1 cellular context compared by ENCODE assay signal in genomic region chr18:9913526-9914333, GRCh38.
TF ChIP-seq lines count a peak whose summit lies in the region.

A gene with protein sequence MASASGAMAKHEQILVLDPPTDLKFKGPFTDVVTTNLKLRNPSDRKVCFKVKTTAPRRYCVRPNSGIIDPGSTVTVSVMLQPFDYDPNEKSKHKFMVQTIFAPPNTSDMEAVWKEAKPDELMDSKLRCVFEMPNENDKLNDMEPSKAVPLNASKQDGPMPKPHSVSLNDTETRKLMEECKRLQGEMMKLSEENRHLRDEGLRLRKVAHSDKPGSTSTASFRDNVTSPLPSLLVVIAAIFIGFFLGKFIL (plus strand): TSS chr18:9914016. CDS start chr18:9914257, 241 bp downstream.

TF ChIP-seq in HepG2, 621 proteins besides CTCF, POLR2A, EP300 and RAD21 (continued from another document and continues in another):
- TF ChIP-seq, protein P1, sequence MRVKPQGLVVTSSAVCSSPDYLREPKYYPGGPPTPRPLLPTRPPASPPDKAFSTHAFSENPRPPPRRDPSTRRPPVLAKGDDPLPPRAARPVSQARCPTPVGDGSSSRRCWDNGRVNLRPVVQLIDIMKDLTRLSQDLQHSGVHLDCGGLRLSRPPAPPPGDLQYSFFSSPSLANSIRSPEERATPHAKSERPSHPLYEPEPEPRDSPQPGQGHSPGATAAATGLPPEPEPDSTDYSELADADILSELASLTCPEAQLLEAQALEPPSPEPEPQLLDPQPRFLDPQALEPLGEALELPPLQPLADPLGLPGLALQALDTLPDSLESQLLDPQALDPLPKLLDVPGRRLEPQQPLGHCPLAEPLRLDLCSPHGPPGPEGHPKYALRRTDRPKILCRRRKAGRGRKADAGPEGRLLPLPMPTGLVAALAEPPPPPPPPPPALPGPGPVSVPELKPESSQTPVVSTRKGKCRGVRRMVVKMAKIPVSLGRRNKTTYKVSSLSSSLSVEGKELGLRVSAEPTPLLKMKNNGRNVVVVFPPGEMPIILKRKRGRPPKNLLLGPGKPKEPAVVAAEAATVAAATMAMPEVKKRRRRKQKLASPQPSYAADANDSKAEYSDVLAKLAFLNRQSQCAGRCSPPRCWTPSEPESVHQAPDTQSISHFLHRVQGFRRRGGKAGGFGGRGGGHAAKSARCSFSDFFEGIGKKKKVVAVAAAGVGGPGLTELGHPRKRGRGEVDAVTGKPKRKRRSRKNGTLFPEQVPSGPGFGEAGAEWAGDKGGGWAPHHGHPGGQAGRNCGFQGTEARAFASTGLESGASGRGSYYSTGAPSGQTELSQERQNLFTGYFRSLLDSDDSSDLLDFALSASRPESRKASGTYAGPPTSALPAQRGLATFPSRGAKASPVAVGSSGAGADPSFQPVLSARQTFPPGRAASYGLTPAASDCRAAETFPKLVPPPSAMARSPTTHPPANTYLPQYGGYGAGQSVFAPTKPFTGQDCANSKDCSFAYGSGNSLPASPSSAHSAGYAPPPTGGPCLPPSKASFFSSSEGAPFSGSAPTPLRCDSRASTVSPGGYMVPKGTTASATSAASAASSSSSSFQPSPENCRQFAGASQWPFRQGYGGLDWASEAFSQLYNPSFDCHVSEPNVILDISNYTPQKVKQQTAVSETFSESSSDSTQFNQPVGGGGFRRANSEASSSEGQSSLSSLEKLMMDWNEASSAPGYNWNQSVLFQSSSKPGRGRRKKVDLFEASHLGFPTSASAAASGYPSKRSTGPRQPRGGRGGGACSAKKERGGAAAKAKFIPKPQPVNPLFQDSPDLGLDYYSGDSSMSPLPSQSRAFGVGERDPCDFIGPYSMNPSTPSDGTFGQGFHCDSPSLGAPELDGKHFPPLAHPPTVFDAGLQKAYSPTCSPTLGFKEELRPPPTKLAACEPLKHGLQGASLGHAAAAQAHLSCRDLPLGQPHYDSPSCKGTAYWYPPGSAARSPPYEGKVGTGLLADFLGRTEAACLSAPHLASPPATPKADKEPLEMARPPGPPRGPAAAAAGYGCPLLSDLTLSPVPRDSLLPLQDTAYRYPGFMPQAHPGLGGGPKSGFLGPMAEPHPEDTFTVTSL (CRISPR knock-in tag; IDR thresholded peaks at IDR 0.05; ENCODE audit: borderline replicate concordance): no peak
- TF ChIP-seq PLRG1 (conservative IDR thresholded peaks at IDR 0.05): no peak
- TF ChIP-seq ATRX (CRISPR knock-in tag; IDR thresholded peaks at IDR 0.05; ENCODE audit: borderline replicate concordance): no peak
- TF ChIP-seq PHF21A (CRISPR knock-in tag; IDR thresholded peaks at IDR 0.05): 0 out of 2 replicates have a peak, but pooled peaks have one; percentile 40
- no peak for TF ChIP-seq FOXK1 (CRISPR knock-in tag; IDR thresholded peaks at IDR 0.05; ENCODE audit: borderline replicate concordance, low read depth)
- TF ChIP-seq ZNF552 (CRISPR knock-in tag; IDR thresholded peaks at IDR 0.05; ENCODE audit: borderline replicate concordance): peak; percentile 66; the same call in 1 of the 2 replicates
- TF ChIP-seq POGZ (CRISPR knock-in tag; IDR thresholded peaks at IDR 0.05): no peak
- TF ChIP-seq KLF16 (CRISPR knock-in tag; IDR thresholded peaks at IDR 0.05): peak in 1 of 2 experiments; percentile 49; a peak in 1 of 4 replicates
- no peak for TF ChIP-seq MZF1 (CRISPR knock-in tag; IDR thresholded peaks at IDR 0.05; ENCODE audit: borderline replicate concordance)
- no peak for TF ChIP-seq SNAI1 (CRISPR knock-in tag; IDR thresholded peaks at IDR 0.05; ENCODE audit: borderline replicate concordance)
- no peak for TF ChIP-seq ARNT (IDR thresholded peaks at IDR 0.05)
- no peak for TF ChIP-seq PBX3 (CRISPR knock-in tag; IDR thresholded peaks at IDR 0.05; ENCODE audit: borderline replicate concordance)
- no peak for TF ChIP-seq ATF7 (IDR thresholded peaks at IDR 0.05)
- 0 out of 2 replicates have a peak, but pooled peaks have one; percentile 15 for TF ChIP-seq ATF7 (CRISPR knock-in tag; IDR thresholded peaks at IDR 0.05)
- no peak for TF ChIP-seq TEAD2 (CRISPR knock-in tag; IDR thresholded peaks at IDR 0.05)
- no peak for TF ChIP-seq EEA1 (CRISPR knock-in tag; IDR thresholded peaks at IDR 0.05; ENCODE audit: borderline replicate concordance)
- peak; percentile 71; the same call in 1 of the 2 replicates for TF ChIP-seq ZNF839 (CRISPR knock-in tag; IDR thresholded peaks at IDR 0.05; ENCODE audit: borderline replicate concordance)
- peak; percentile 30 for TF ChIP-seq ZNF563 (CRISPR knock-in tag; IDR thresholded peaks at IDR 0.05)
- TF ChIP-seq, protein P2, sequence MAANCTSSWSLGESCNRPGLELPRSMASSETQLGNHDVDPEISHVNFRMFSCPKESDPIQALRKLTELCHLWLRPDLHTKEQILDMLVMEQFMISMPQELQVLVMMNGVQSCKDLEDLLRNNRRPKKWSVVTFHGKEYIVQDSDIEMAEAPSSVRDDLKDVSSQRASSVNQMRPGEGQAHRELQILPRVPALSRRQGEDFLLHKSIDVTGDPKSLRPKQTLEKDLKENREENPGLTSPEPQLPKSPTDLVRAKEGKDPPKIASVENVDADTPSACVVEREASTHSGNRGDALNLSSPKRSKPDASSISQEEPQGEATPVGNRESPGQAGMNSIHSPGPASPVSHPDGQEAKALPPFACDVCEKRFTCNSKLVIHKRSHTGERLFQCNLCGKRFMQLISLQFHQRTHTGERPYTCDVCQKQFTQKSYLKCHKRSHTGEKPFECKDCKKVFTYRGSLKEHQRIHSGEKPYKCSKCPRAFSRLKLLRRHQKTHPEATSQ (CRISPR knock-in tag; IDR thresholded peaks at IDR 0.05; ENCODE audit: borderline replicate concordance): no peak
- TF ChIP-seq, protein P3, sequence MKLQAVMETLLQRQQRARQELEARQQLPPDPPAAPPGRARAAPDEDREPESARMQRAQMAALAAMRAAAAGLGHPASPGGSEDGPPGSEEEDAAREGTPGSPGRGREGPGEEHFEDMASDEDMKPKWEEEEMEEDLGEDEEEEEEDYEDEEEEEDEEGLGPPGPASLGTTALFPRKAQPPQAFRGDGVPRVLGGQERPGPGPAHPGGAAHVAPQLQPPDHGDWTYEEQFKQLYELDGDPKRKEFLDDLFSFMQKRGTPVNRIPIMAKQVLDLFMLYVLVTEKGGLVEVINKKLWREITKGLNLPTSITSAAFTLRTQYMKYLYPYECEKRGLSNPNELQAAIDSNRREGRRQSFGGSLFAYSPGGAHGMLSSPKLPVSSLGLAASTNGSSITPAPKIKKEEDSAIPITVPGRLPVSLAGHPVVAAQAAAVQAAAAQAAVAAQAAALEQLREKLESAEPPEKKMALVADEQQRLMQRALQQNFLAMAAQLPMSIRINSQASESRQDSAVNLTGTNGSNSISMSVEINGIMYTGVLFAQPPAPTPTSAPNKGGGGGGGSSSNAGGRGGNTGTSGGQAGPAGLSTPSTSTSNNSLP (IDR thresholded peaks at IDR 0.05; ENCODE audit: low read depth, low read length): no peak
- TF ChIP-seq NFE2L1 (CRISPR knock-in tag; IDR thresholded peaks at IDR 0.05; ENCODE audit: borderline replicate concordance): no peak
- TF ChIP-seq, protein P4, sequence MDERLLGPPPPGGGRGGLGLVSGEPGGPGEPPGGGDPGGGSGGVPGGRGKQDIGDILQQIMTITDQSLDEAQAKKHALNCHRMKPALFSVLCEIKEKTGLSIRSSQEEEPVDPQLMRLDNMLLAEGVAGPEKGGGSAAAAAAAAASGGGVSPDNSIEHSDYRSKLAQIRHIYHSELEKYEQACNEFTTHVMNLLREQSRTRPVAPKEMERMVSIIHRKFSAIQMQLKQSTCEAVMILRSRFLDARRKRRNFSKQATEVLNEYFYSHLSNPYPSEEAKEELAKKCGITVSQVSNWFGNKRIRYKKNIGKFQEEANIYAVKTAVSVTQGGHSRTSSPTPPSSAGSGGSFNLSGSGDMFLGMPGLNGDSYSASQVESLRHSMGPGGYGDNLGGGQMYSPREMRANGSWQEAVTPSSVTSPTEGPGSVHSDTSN (CRISPR knock-in tag; IDR thresholded peaks at IDR 0.05): no peak
- TF ChIP-seq HDAC2 (CRISPR knock-in tag; IDR thresholded peaks at IDR 0.05): no peak
- peak; percentile 50 for TF ChIP-seq HNRNPK (IDR thresholded peaks at IDR 0.05; ENCODE audit: low read depth, low read length, poor library complexity, severe bottlenecking)
- TF ChIP-seq, protein P5, sequence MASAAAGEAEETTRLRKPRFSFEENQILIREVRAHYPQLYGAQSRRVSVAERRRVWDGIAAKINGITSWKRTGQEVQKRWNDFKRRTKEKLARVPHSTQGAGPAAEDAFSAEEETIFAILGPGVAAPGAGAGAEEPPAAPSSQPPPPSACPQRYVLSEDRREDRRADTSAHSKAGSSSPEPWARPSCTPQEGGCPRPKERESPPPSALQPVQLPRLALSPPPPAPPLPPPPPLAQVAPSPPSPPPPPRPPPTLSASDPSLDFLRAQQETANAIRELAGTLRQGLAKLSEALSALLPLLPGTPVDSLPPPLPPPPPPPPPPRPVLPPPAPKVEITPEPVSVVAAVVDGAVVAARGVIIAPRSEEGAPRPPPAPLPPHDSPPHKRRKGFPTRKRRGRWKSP (CRISPR knock-in tag; IDR thresholded peaks at IDR 0.05): peak; percentile 75
- no peak for TF ChIP-seq ZC3H4 (CRISPR knock-in tag; IDR thresholded peaks at IDR 0.05; ENCODE audit: borderline replicate concordance)
- TF ChIP-seq, protein P6, sequence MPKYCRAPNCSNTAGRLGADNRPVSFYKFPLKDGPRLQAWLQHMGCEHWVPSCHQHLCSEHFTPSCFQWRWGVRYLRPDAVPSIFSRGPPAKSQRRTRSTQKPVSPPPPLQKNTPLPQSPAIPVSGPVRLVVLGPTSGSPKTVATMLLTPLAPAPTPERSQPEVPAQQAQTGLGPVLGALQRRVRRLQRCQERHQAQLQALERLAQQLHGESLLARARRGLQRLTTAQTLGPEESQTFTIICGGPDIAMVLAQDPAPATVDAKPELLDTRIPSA (CRISPR knock-in tag; IDR thresholded peaks at IDR 0.05; ENCODE audit: borderline replicate concordance): no peak
- TF ChIP-seq, protein P7, sequence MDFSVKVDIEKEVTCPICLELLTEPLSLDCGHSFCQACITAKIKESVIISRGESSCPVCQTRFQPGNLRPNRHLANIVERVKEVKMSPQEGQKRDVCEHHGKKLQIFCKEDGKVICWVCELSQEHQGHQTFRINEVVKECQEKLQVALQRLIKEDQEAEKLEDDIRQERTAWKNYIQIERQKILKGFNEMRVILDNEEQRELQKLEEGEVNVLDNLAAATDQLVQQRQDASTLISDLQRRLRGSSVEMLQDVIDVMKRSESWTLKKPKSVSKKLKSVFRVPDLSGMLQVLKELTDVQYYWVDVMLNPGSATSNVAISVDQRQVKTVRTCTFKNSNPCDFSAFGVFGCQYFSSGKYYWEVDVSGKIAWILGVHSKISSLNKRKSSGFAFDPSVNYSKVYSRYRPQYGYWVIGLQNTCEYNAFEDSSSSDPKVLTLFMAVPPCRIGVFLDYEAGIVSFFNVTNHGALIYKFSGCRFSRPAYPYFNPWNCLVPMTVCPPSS (IDR thresholded peaks at IDR 0.05): no peak
- TF ChIP-seq ZNF138 (CRISPR knock-in tag; IDR thresholded peaks at IDR 0.05; ENCODE audit: low read depth): peak; percentile 67; the same call in 1 of the 2 replicates
- TF ChIP-seq REST (IDR thresholded peaks at IDR 0.05; ENCODE audit: borderline replicate concordance in 1 of 2, low read depth in 1 of 2, low read length in 2 of 2): no peak
- TF ChIP-seq SAP130 (CRISPR knock-in tag; IDR thresholded peaks at IDR 0.05; ENCODE audit: low read depth): no peak; the same call in none of the 2 replicates
- no peak for TF ChIP-seq ZNF781 (CRISPR knock-in tag; IDR thresholded peaks at IDR 0.05; ENCODE audit: borderline replicate concordance, not compliant biosample characterization)
- TF ChIP-seq MEF2D (CRISPR knock-in tag; IDR thresholded peaks at IDR 0.05): no peak
- peak; percentile 64; the same call in 1 of the 2 replicates for TF ChIP-seq ZC3H13 (CRISPR knock-in tag; IDR thresholded peaks at IDR 0.05)
- no peak for TF ChIP-seq ZNF260 (CRISPR knock-in tag; IDR thresholded peaks at IDR 0.05; ENCODE audit: borderline replicate concordance, low read depth)
- TF ChIP-seq MEIS2 (CRISPR knock-in tag; IDR thresholded peaks at IDR 0.05): peak; percentile 72
- TF ChIP-seq YEATS4 (CRISPR knock-in tag; IDR thresholded peaks at IDR 0.05; ENCODE audit: borderline replicate concordance): peak; percentile 87
